In the genomic region with DNA sequence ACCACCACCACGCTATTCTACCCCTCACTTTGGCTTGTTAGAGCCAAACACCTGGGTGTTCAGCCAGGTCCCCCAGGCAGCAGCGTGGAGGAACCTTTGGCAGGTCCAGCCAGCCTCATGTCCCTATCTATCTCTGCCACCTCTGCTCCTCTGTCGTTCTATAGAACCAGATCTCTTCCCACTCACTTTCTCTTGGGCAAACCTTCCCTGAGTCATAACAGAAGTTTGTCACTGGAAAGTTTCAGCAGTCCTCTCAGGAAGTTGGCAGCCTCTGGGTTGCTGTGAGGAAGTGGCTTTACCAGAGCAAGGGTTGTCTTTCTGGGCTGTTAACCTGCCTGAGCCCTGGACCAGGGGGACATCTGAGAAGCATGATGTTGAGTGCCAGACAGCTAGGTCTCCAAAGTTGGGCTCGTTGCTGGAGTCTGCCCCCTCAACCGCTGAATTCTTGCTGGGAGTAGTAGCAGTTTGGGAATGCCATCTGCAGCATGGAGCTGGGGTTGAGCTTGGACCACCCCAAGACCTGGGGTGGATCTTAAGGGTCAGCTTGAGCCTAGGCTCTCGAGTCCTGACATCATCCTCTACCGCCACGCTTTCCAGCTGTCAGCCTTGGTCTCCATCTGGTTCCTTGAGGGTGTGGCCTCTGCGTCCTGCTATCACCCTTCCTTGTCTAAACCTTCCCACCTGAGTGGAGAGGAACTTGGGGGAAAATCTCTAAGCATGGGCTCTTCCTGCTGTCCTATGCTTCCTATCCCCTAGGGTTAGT, we compare ENCODE assay signal across 8 cellular contexts. TPM values are rescaled to one million over a fixed set of nuclear protein-coding genes. Genes with fewer than 3 reads are reported as not detected.
A peak's percentile ranks its signal among the peaks of the same experiment; 100 is the strongest.
DNase-seq lines count a peak whose midpoint lies in the region; ATAC-seq and TF ChIP-seq lines count a peak whose summit lies in the region.

No MANE protein-coding gene starts in this region.

- peak; percentile 30 for ATAC-seq in left colon

- POLR2A ChIA-PET in PC-9 (lab: Charles Lee; ENCODE audit: unreplicated experiment), result interaction anchor here (0.6 to 0.8 kb wide), 3 partner anchors 29 to 99 kb away, joined by 3 to 8 read pairs (median 5); no protein-coding TSS in a partner anchor

- peaks cover 61% of the 10 kb centered on the region for H3K4me1 ChIP-seq in PC-9 (replicated peaks; ENCODE audit: insufficient read depth)

- peaks cover 87% of the 10 kb centered on the region for H3K4me1 Mint-ChIP-seq in brain

- BruUV-seq in PC-9 (replicated peaks; lab: Mats Ljungman, UMichigan), result no TSS peak

- H2AFZ ChIP-seq in PC-9, result peak overlapping the region; percentile 68

- no peaks in the 10 kb centered on the region for H3K9me2 ChIP-seq in PC-9 (ENCODE audit: insufficient read depth)

- TF ChIP-seq CTCF in PC-9 (conservative IDR thresholded peaks at IDR 0.05), result no peak
- TF ChIP-seq CTCF in brain (conservative IDR thresholded peaks at IDR 0.05), result no peak

- H3K27ac Mint-ChIP-seq in brain, result peak overlapping the region; percentile 96 to 97 (median 97)

- peak overlapping the region; percentile 91 to 95 (median 92) for H3K4me3 Mint-ChIP-seq in brain

- no peaks in the 10 kb centered on the region for H3K9me3 Mint-ChIP-seq in brain

- intact Hi-C loops in PC-9 (cut with micrococcal nuclease; ENCODE audit: unreplicated experiment), result loop anchor here (2.0 to 5.0 kb wide), 4 partner anchors 24 to 242 kb away; a partner anchor contains a TSS
- intact Hi-C loops in left colon (cut with DNase I, micrococcal nuclease), result loop anchor here in 1 of 2 donors (10.0 kb wide), 1 partner anchor 46 kb away; no protein-coding TSS in a partner anchor

- no peaks in the 10 kb centered on the region for H3K9me3 ChIP-seq in PC-9 (ENCODE audit: insufficient read depth, low read depth)

- peak overlapping the region; percentile 87 for H3K4me2 ChIP-seq in PC-9

- CTCF ChIA-PET in PC-9 (lab: Charles Lee), result no interaction called here

- H4K20me1 ChIP-seq in PC-9 (ENCODE audit: insufficient read depth), result 0 out of 2 replicates have a peak, but pooled peaks cover 3% of the 10 kb centered on the region

- H3K4me3 ChIP-seq in PC-9, result peak overlapping the region; percentile 62

- peaks cover 34% of the 10 kb centered on the region for H3K36me3 Mint-ChIP-seq in brain

- H3K36me3 ChIP-seq in PC-9 (ENCODE audit: low read depth), result peaks cover 14% of the 10 kb centered on the region; the same call in 1 of the 2 replicates

- H3K27me3 Mint-ChIP-seq in brain, result peaks cover 2% of the 10 kb centered on the region

- H3K27me3 ChIP-seq in PC-9 (ENCODE audit: insufficient read depth, low read depth), result no peaks in the 10 kb centered on the region

- peak overlapping the region; percentile 63 for H3K27ac ChIP-seq in PC-9

- peaks cover 55% of the 10 kb centered on the region for H3F3A ChIP-seq in PC-9 (ENCODE audit: insufficient read depth, low read depth)

- peak; percentile 72 for DNase-seq in stimulated activated CD4-positive, alpha-beta T cell treated with anti-CD3 and anti-CD28 coated beads, Interleukin-15, amount 100 ng/mL, for 24 hours
- DNase-seq in stimulated activated CD4-positive, alpha-beta T cell treated with anti-CD3 and anti-CD28 coated beads, Interleukin-12 subunit alpha, Interleukin-12 subunit beta, amount 100 ng/mL, for 4 hours, result no peak
- DNase-seq in PC-9, result peak; percentile 42 to 83
- peak; percentile 70 to 71 for DNase-seq in left colon
- DNase-seq in stromal cell of bone marrow (ENCODE audit: low read depth), result peak; percentile 84
- no peak for DNase-seq in NCI-H446 treated with DMSO at 0.1 percent for 48 hours (lab: John Stamatoyannopoulos, UW)
- DNase-seq in NCI-H2107 treated with DMSO at 0.1 percent for 48 hours (lab: John Stamatoyannopoulos, UW; ENCODE audit: unreplicated experiment), result no peak

- peaks cover 9% of the 10 kb centered on the region; the same call in 1 of the 2 replicates for H3K79me2 ChIP-seq in PC-9 (ENCODE audit: low read depth)

RNA-seq across cellular contexts. Expression of a gene that starts 0.9 kb away (rescaled TPM):
- total RNA-seq in PC-9 (2021) (168 and 206 TPM in 2 replicates), left colon (100 to 1,000 TPM; 401 to 409 TPM)
- polyA plus RNA-seq in brain (ENCODE audit: insufficient read depth, low read depth, low replicate concordance), result 278 TPM

RNA-seq across cellular contexts. Expression of a gene that starts 27.4 kb away (rescaled TPM):
- total RNA-seq in PC-9 (2021), result 57.2 and 59.9 TPM in 2 replicates
- polyA plus RNA-seq in brain (ENCODE audit: insufficient read depth, low read depth, low replicate concordance), result 31.6 TPM
- total RNA-seq in left colon, result 10 to 100 TPM in 1 of 2 donors, 1 to 10 TPM in 1; 10.0 to 13.4 TPM

RNA-seq across cellular contexts. Expression of a gene that starts 38.7 kb away (rescaled TPM):
- total RNA-seq in PC-9 (2021) (1.2 TPM in 1 of 2 replicates, not detected in the other), left colon (10 to 100 TPM in 1 of 2 donors, 1 to 10 TPM in 1; 5.7 to 12.9 TPM)
- polyA plus RNA-seq in brain (ENCODE audit: insufficient read depth, low read depth, low replicate concordance), result 3.6 TPM

RNA-seq across cellular contexts. Expression of a gene that starts 45.0 kb away (rescaled TPM):
- total RNA-seq in PC-9 (2021) (34.0 and 42.5 TPM in 2 replicates), left colon (10 to 100 TPM; 11.4 to 16.7 TPM)
- 32.8 TPM for polyA plus RNA-seq in brain (ENCODE audit: insufficient read depth, low read depth, low replicate concordance)

Comparison
In these comparisons a context has a peak if more than half of its experiments do, and no peak if none do; other contexts are left out.
1. DNase-seq: peak in stimulated activated CD4-positive, alpha-beta T cell treated with anti-CD3 and anti-CD28 coated beads, Interleukin-15, amount 100 ng/mL, for 24 hours (single experiment), PC-9 (2 of 2), left colon (2 of 2) and stromal cell of bone marrow (single experiment); none in stimulated activated CD4-positive, alpha-beta T cell treated with anti-CD3 and anti-CD28 coated beads, Interleukin-12 subunit alpha, Interleukin-12 subunit beta, amount 100 ng/mL, for 4 hours (single experiment), NCI-H446 treated with DMSO at 0.1 percent for 48 hours (single experiment) and NCI-H2107 treated with DMSO at 0.1 percent for 48 hours (single experiment).